In the genomic region with DNA sequence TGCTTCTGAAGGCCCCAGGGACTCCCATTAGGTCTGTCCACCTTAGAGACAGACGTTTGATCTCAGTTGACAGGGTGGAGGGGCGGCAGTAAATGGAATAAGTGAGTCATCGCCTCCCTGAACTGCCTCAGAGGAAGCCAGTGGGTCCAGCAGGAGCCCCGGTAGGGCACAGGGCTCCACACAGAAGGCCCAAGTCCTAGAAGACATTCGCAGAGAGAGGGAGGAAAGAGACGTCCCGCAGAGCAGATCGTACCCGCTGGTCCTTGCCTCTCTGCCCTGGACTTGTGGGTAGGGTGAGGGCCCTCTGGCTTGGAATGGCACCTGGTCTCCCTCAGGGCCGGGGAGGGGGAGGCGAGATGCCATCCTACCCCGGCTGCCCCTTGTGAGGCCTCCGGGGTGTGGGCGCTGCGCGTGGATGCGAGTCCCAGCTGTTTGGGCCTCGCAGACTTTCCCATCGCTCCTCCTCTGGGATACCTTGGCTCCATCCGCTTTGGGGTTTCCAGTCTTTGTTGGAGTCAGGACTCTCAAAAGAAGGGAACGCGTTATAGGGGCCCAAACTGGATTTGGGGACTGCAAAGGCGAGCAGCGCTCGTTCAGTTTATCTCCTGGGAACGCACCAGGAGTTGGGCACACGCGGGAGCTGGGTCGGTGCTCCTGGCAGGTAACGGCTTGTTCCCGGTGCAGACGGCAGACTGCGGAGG, we compare ENCODE assay signal across 1 cellular context.
TF ChIP-seq lines count a peak whose summit lies in the region.

No MANE protein-coding gene starts in this region.

TF ChIP-seq in HEK293, 187 proteins besides CTCF, POLR2A, EP300 and RAD21 (continued from another document and continues in another):
- TF ChIP-seq ZNF785 (tag by site-specific recombination; IDR thresholded peaks at IDR 0.05) (no peak), ZNF791 (tag by site-specific recombination; IDR thresholded peaks at IDR 0.05) (no peak), SETDB1 (IDR thresholded peaks at IDR 0.05; ENCODE audit: insufficient read length, low read length) (no peak), ZNF792 (tag by site-specific recombination; IDR thresholded peaks at IDR 0.05) (no peak), ZNF223 (tag by site-specific recombination; IDR thresholded peaks at IDR 0.05) (no peak), OSR2 (tag by site-specific recombination; IDR thresholded peaks at IDR 0.05) (peak; percentile 84), ZNF174 (tag by site-specific recombination; IDR thresholded peaks at IDR 0.05) (no peak), ZEB2 (tag by site-specific recombination; IDR thresholded peaks at IDR 0.05) (0 out of 2 replicates have a peak, but pooled peaks have one; percentile 44), TRIM28 (IDR thresholded peaks at IDR 0.05; ENCODE audit: borderline replicate concordance, low read length) (no peak), ZFP69B (tag by site-specific recombination; IDR thresholded peaks at IDR 0.05) (peak; percentile 62; the same call in 1 of the 2 replicates), ZNF175 (tag by site-specific recombination; IDR thresholded peaks at IDR 0.05) (no peak), ZNF133 (tag by site-specific recombination; IDR thresholded peaks at IDR 0.05) (no peak), HOXC10 (CRISPR knock-in tag; IDR thresholded peaks at IDR 0.05) (no peak), ZNF843 (tag by site-specific recombination; IDR thresholded peaks at IDR 0.05) (no peak), OVOL3 (tag by site-specific recombination; IDR thresholded peaks at IDR 0.05) (no peak), BCL11A (tag by site-specific recombination; IDR thresholded peaks at IDR 0.05; ENCODE audit: low read depth) (no peak), ZNF510 (tag by site-specific recombination; IDR thresholded peaks at IDR 0.05; ENCODE audit: insufficient replicate concordance) (no peak), GLIS1 (tag by site-specific recombination; IDR thresholded peaks at IDR 0.05) (peak; percentile 64; the same call in 1 of the 2 replicates), ZXDB (tag by site-specific recombination; IDR thresholded peaks at IDR 0.05) (no peak), ZNF548 (tag by site-specific recombination; IDR thresholded peaks at IDR 0.05) (no peak), ZNF423 (tag by site-specific recombination; IDR thresholded peaks at IDR 0.05) (no peak), KLF8 (tag by site-specific recombination; IDR thresholded peaks at IDR 0.05) (no peak), ZNF19 (tag by site-specific recombination; IDR thresholded peaks at IDR 0.05; ENCODE audit: low read depth) (no peak), ZNF335 (tag by site-specific recombination; conservative IDR thresholded peaks at IDR 0.05) (no peak), RBAK (tag by site-specific recombination; IDR thresholded peaks at IDR 0.05) (no peak), SALL2 (tag by site-specific recombination; IDR thresholded peaks at IDR 0.05; ENCODE audit: borderline replicate concordance) (no peak), ZFP37 (tag by site-specific recombination; IDR thresholded peaks at IDR 0.05) (no peak), ZNF561 (tag by site-specific recombination; IDR thresholded peaks at IDR 0.05; ENCODE audit: borderline replicate concordance) (no peak), ZBTB8A (tag by site-specific recombination; IDR thresholded peaks at IDR 0.05) (no peak), ZBTB48 (tag by site-specific recombination; IDR thresholded peaks at IDR 0.05) (no peak)
- TF ChIP-seq, protein P1, sequence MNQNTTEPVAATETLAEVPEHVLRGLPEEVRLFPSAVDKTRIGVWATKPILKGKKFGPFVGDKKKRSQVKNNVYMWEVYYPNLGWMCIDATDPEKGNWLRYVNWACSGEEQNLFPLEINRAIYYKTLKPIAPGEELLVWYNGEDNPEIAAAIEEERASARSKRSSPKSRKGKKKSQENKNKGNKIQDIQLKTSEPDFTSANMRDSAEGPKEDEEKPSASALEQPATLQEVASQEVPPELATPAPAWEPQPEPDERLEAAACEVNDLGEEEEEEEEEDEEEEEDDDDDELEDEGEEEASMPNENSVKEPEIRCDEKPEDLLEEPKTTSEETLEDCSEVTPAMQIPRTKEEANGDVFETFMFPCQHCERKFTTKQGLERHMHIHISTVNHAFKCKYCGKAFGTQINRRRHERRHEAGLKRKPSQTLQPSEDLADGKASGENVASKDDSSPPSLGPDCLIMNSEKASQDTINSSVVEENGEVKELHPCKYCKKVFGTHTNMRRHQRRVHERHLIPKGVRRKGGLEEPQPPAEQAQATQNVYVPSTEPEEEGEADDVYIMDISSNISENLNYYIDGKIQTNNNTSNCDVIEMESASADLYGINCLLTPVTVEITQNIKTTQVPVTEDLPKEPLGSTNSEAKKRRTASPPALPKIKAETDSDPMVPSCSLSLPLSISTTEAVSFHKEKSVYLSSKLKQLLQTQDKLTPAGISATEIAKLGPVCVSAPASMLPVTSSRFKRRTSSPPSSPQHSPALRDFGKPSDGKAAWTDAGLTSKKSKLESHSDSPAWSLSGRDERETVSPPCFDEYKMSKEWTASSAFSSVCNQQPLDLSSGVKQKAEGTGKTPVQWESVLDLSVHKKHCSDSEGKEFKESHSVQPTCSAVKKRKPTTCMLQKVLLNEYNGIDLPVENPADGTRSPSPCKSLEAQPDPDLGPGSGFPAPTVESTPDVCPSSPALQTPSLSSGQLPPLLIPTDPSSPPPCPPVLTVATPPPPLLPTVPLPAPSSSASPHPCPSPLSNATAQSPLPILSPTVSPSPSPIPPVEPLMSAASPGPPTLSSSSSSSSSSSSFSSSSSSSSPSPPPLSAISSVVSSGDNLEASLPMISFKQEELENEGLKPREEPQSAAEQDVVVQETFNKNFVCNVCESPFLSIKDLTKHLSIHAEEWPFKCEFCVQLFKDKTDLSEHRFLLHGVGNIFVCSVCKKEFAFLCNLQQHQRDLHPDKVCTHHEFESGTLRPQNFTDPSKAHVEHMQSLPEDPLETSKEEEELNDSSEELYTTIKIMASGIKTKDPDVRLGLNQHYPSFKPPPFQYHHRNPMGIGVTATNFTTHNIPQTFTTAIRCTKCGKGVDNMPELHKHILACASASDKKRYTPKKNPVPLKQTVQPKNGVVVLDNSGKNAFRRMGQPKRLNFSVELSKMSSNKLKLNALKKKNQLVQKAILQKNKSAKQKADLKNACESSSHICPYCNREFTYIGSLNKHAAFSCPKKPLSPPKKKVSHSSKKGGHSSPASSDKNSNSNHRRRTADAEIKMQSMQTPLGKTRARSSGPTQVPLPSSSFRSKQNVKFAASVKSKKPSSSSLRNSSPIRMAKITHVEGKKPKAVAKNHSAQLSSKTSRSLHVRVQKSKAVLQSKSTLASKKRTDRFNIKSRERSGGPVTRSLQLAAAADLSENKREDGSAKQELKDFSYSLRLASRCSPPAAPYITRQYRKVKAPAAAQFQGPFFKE (tag by site-specific recombination; IDR thresholded peaks at IDR 0.05; ENCODE audit: borderline replicate concordance): no peak
- TF ChIP-seq, protein P2, sequence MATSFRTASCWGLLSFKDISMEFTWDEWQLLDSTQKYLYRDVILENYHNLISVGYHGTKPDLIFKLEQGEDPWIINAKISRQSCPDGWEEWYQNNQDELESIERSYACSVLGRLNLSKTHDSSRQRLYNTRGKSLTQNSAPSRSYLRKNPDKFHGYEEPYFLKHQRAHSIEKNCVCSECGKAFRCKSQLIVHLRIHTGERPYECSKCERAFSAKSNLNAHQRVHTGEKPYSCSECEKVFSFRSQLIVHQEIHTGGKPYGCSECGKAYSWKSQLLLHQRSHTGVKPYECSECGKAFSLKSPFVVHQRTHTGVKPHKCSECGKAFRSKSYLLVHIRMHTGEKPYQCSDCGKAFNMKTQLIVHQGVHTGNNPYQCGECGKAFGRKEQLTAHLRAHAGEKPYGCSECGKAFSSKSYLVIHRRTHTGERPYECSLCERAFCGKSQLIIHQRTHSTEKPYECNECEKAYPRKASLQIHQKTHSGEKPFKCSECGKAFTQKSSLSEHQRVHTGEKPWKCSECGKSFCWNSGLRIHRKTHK (tag by site-specific recombination; IDR thresholded peaks at IDR 0.05): no peak
- TF ChIP-seq, protein P3, sequence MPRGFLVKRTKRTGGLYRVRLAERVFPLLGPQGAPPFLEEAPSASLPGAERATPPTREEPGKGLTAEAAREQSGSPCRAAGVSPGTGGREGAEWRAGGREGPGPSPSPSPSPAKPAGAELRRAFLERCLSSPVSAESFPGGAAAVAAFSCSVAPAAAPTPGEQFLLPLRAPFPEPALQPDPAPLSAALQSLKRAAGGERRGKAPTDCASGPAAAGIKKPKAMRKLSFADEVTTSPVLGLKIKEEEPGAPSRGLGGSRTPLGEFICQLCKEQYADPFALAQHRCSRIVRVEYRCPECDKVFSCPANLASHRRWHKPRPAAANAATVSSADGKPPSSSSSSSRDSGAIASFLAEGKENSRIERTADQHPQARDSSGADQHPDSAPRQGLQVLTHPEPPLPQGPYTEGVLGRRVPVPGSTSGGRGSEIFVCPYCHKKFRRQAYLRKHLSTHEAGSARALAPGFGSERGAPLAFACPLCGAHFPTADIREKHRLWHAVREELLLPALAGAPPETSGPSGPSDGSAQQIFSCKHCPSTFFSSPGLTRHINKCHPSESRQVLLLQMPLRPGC (tag by site-specific recombination; IDR thresholded peaks at IDR 0.05): no peak
- TF ChIP-seq, protein P4, sequence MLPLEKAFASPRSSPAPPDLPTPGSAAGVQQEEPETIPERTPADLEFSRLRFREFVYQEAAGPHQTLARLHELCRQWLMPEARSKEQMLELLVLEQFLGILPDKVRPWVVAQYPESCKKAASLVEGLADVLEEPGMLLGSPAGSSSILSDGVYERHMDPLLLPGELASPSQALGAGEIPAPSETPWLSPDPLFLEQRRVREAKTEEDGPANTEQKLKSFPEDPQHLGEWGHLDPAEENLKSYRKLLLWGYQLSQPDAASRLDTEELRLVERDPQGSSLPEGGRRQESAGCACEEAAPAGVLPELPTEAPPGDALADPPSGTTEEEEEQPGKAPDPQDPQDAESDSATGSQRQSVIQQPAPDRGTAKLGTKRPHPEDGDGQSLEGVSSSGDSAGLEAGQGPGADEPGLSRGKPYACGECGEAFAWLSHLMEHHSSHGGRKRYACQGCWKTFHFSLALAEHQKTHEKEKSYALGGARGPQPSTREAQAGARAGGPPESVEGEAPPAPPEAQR (tag by site-specific recombination; IDR thresholded peaks at IDR 0.05): no peak
- TF ChIP-seq, protein P5, sequence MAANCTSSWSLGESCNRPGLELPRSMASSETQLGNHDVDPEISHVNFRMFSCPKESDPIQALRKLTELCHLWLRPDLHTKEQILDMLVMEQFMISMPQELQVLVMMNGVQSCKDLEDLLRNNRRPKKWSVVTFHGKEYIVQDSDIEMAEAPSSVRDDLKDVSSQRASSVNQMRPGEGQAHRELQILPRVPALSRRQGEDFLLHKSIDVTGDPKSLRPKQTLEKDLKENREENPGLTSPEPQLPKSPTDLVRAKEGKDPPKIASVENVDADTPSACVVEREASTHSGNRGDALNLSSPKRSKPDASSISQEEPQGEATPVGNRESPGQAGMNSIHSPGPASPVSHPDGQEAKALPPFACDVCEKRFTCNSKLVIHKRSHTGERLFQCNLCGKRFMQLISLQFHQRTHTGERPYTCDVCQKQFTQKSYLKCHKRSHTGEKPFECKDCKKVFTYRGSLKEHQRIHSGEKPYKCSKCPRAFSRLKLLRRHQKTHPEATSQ (tag by site-specific recombination; IDR thresholded peaks at IDR 0.05): no peak
- TF ChIP-seq, protein P6, sequence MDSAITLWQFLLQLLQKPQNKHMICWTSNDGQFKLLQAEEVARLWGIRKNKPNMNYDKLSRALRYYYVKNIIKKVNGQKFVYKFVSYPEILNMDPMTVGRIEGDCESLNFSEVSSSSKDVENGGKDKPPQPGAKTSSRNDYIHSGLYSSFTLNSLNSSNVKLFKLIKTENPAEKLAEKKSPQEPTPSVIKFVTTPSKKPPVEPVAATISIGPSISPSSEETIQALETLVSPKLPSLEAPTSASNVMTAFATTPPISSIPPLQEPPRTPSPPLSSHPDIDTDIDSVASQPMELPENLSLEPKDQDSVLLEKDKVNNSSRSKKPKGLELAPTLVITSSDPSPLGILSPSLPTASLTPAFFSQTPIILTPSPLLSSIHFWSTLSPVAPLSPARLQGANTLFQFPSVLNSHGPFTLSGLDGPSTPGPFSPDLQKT (IDR thresholded peaks at IDR 0.05; ENCODE audit: borderline replicate concordance, low read depth, low read length): no peak
- TF ChIP-seq, protein P7, sequence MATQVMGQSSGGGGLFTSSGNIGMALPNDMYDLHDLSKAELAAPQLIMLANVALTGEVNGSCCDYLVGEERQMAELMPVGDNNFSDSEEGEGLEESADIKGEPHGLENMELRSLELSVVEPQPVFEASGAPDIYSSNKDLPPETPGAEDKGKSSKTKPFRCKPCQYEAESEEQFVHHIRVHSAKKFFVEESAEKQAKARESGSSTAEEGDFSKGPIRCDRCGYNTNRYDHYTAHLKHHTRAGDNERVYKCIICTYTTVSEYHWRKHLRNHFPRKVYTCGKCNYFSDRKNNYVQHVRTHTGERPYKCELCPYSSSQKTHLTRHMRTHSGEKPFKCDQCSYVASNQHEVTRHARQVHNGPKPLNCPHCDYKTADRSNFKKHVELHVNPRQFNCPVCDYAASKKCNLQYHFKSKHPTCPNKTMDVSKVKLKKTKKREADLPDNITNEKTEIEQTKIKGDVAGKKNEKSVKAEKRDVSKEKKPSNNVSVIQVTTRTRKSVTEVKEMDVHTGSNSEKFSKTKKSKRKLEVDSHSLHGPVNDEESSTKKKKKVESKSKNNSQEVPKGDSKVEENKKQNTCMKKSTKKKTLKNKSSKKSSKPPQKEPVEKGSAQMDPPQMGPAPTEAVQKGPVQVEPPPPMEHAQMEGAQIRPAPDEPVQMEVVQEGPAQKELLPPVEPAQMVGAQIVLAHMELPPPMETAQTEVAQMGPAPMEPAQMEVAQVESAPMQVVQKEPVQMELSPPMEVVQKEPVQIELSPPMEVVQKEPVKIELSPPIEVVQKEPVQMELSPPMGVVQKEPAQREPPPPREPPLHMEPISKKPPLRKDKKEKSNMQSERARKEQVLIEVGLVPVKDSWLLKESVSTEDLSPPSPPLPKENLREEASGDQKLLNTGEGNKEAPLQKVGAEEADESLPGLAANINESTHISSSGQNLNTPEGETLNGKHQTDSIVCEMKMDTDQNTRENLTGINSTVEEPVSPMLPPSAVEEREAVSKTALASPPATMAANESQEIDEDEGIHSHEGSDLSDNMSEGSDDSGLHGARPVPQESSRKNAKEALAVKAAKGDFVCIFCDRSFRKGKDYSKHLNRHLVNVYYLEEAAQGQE (tag by site-specific recombination; IDR thresholded peaks at IDR 0.05): no peak
- TF ChIP-seq, protein P8, sequence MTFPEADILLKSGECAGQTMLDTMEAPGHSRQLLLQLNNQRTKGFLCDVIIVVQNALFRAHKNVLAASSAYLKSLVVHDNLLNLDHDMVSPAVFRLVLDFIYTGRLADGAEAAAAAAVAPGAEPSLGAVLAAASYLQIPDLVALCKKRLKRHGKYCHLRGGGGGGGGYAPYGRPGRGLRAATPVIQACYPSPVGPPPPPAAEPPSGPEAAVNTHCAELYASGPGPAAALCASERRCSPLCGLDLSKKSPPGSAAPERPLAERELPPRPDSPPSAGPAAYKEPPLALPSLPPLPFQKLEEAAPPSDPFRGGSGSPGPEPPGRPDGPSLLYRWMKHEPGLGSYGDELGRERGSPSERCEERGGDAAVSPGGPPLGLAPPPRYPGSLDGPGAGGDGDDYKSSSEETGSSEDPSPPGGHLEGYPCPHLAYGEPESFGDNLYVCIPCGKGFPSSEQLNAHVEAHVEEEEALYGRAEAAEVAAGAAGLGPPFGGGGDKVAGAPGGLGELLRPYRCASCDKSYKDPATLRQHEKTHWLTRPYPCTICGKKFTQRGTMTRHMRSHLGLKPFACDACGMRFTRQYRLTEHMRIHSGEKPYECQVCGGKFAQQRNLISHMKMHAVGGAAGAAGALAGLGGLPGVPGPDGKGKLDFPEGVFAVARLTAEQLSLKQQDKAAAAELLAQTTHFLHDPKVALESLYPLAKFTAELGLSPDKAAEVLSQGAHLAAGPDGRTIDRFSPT (tag by site-specific recombination; IDR thresholded peaks at IDR 0.05): 0 out of 2 replicates have a peak, but pooled peaks have one; percentile 13
